Comparison of ENCODE assay signal across 1 cellular context in genomic region chr10:4673279-4674040, GRCh38.
TF ChIP-seq lines count a peak whose summit lies in the region.

No MANE protein-coding gene starts in this region.

TF ChIP-seq in HCT116, 20 proteins besides CTCF, POLR2A, EP300 and RAD21:
- no peak for TF ChIP-seq REST (IDR thresholded peaks at IDR 0.05; ENCODE audit: low read depth)
- no peak for TF ChIP-seq SP1 (IDR thresholded peaks at IDR 0.05; ENCODE audit: low read depth)
- no peak for TF ChIP-seq ATF3 (IDR thresholded peaks at IDR 0.05)
- no peak for TF ChIP-seq YY1 (IDR thresholded peaks at IDR 0.05; ENCODE audit: extremely low read depth, insufficient replicate concordance, low read depth, low read length)
- TF ChIP-seq ZBTB33 (IDR thresholded peaks at IDR 0.05; ENCODE audit: extremely low read depth, insufficient replicate concordance, low read length) = no peak
